ENCODE assay signal across 22 cellular contexts in genomic region chr1:64549464-64550239, GRCh38.
DNase-seq lines count a peak whose midpoint lies in the region; ATAC-seq and TF ChIP-seq lines count a peak whose summit lies in the region.
"Had no signal": no experiment of that assay in that cellular context is flagged by ENCODE, and none has a peak within 500 bp of the region (broad histone marks: within the 10 kb centered on the region; RNA-seq: fewer than 3 reads in every experiment).

No MANE protein-coding gene starts in this region.

- H3K4me1 ChIP-seq in heart left ventricle: peaks cover 0 to 28% (median 2%) of the 10 kb centered on the region in 12 donors
- peaks cover 7% of the 10 kb centered on the region for H3K4me1 ChIP-seq in thymus (ENCODE audit: control insufficient read depth, insufficient read depth, low read length)
- H3K4me1 ChIP-seq: SJSA1 had no signal

- H3K36me3 Mint-ChIP-seq in stimulated activated naive B cell treated with anti-CD40 and anti-IgM and Interleukin-4, amounts not matched to agents 10 μg/mL and 1 μg/mL and 100 μg/mL, for 72 hours: no peaks in the 10 kb centered on the region

- ATAC-seq in Right ventricle myocardium superior (ENCODE audit: poor library complexity) (peak; percentile 27), heart left ventricle (no peak), HG02870 (IDR thresholded peaks at IDR 0.05; ENCODE audit: unreplicated experiment) (no peak)
- no peak for ATAC-seq in stimulated activated naive B cell treated with anti-CD40 and anti-IgM and Interleukin-4, amounts not matched to agents 10 μg/mL and 1 μg/mL and 100 μg/mL, for 72 hours (replicated peaks)
- ATAC-seq: gastroesophageal sphincter, left colon had no signal

- H3K4me1 Mint-ChIP-seq in stimulated activated naive B cell treated with anti-CD40 and anti-IgM and Interleukin-4, amounts not matched to agents 10 μg/mL and 1 μg/mL and 100 μg/mL, for 72 hours: no peaks in the 10 kb centered on the region

- TF ChIP-seq POLR2A in heart left ventricle (IDR thresholded peaks at IDR 0.05): no peak

- no peak overlapping the region for H3K4me3 Mint-ChIP-seq in stimulated activated naive B cell treated with anti-CD40 and anti-IgM and Interleukin-4, amounts not matched to agents 10 μg/mL and 1 μg/mL and 100 μg/mL, for 72 hours
- H3K4me3 Mint-ChIP-seq: activated T-helper 17 cell treated with anti-CD3 and anti-CD28 coated beads, Interleukin-2, amount 50 U/mL, for 72 hours had no signal

- no peak overlapping the region for H3K4me3 ChIP-seq in heart left ventricle
- no peak overlapping the region for H3K4me3 ChIP-seq in thymus (ENCODE audit: low read length)
- H3K4me3 ChIP-seq: dorsolateral prefrontal cortex, gastroesophageal sphincter, right atrium auricular region, SJSA1, tibial nerve had no signal

- 44 to 55% (median 45%) methylated on average over 6 of the region's 6 CpGs for WGBS in heart left ventricle, 4 donors
- WGBS in thymus: 83% methylated on average over 6 of the region's 6 CpGs

- intact Hi-C loops in Right ventricle myocardium superior (cut with DNase I) (loop anchor here (10.0 kb wide), 1 partner anchor 75 kb away; the partner anchor contains the start of gene CACHD1), heart left ventricle (cut with DNase I) (loop anchor here in 7 of 10 donors (5.0 to 10.0 kb wide), 5 partner anchors 47 to 275 kb away; partner anchors contain the start of gene CACHD1 (in 4 of the 7))

- no peak overlapping the region for H3K27ac Mint-ChIP-seq in stimulated activated naive B cell treated with anti-CD40 and anti-IgM and Interleukin-4, amounts not matched to agents 10 μg/mL and 1 μg/mL and 100 μg/mL, for 72 hours
- H3K27ac Mint-ChIP-seq: activated T-helper 17 cell treated with anti-CD3 and anti-CD28 coated beads, Interleukin-2, amount 50 U/mL, for 72 hours had no signal

- DNase-seq in Right ventricle myocardium superior: no peak
- DNase-seq in heart left ventricle: no peak
- DNase-seq in NCI-H2196 treated with DMSO at 0.1 percent for 48 hours (lab: John Stamatoyannopoulos, UW; ENCODE audit: unreplicated experiment): peak; percentile 27
- DNase-seq in fibroblast of gingiva (ENCODE audit: low read depth): peak; percentile 43
- DNase-seq in stimulated activated naive B cell treated with anti-CD40 and anti-IgM and Interleukin-4, amounts not matched to agents 10 μg/mL and 1 μg/mL and 100 μg/mL, for 72 hours: no peak
- DNase-seq: amniotic stem cell; caudate nucleus; dorsolateral prefrontal cortex; erythroblast; left colon; NCI-H2081; NCI-H82; nucleus accumbens; stimulated activated CD4-positive, alpha-beta T cell treated with anti-CD3 and anti-CD28 coated beads, Interleukin-15, amount 100 ng/mL, for 24 hours had no signal

- H3K27me3 ChIP-seq in heart left ventricle: no peaks in the 10 kb centered on the region
- no peaks in the 10 kb centered on the region for H3K27me3 ChIP-seq in thymus (ENCODE audit: control insufficient read depth, insufficient read depth)
- H3K27me3 ChIP-seq: gastroesophageal sphincter, right atrium auricular region, SJSA1, tibial nerve had no signal

- H3K9me3 ChIP-seq in heart left ventricle (no peaks in the 10 kb centered on the region), thymus (ENCODE audit: control insufficient read depth) (no peaks in the 10 kb centered on the region)
- H3K9me3 ChIP-seq: gastroesophageal sphincter, right atrium auricular region, SJSA1, tibial nerve had no signal

- H3K27ac ChIP-seq in heart left ventricle: no peak overlapping the region
- peak overlapping the region; percentile 70 for H3K27ac ChIP-seq in thymus (ENCODE audit: low read depth)
- H3K27ac ChIP-seq: dorsolateral prefrontal cortex, gastroesophageal sphincter, right atrium auricular region, SJSA1, tibial nerve had no signal

- no peaks in the 10 kb centered on the region for H3K9me3 Mint-ChIP-seq in stimulated activated naive B cell treated with anti-CD40 and anti-IgM and Interleukin-4, amounts not matched to agents 10 μg/mL and 1 μg/mL and 100 μg/mL, for 72 hours
- H3K9me3 Mint-ChIP-seq: activated T-helper 17 cell treated with anti-CD3 and anti-CD28 coated beads, Interleukin-2, amount 50 U/mL, for 72 hours; T-helper 2 cell treated with Interferon-gamma antibody and Interleukin-4, amounts not matched to agents 5 μg/mL and 100 μg/mL, for 36 hours had no signal

- peaks cover 0 to 4% (median 0%) of the 10 kb centered on the region in 9 donors for H3K36me3 ChIP-seq in heart left ventricle
- no peaks in the 10 kb centered on the region for H3K36me3 ChIP-seq in thymus (ENCODE audit: control insufficient read depth, insufficient read depth)
- H3K36me3 ChIP-seq: gastroesophageal sphincter, right atrium auricular region, SJSA1, tibial nerve had no signal

- H3K27me3 Mint-ChIP-seq in stimulated activated naive B cell treated with anti-CD40 and anti-IgM and Interleukin-4, amounts not matched to agents 10 μg/mL and 1 μg/mL and 100 μg/mL, for 72 hours: no peaks in the 10 kb centered on the region

- no peak for TF ChIP-seq CTCF in heart left ventricle (IDR thresholded peaks at IDR 0.05)

Comparison
In these comparisons a context has a peak if more than half of its experiments do, and no peak if none do; other contexts are left out.
1. DNase-seq: peak in NCI-H2196 treated with DMSO at 0.1 percent for 48 hours (single experiment) and fibroblast of gingiva (single experiment); none in Right ventricle myocardium superior (single experiment), heart left ventricle (0 of 5) and stimulated activated naive B cell treated with anti-CD40 and anti-IgM and Interleukin-4, amounts not matched to agents 10 μg/mL and 1 μg/mL and 100 μg/mL, for 72 hours (single experiment).